ENCODE assay signal across 20 cellular contexts in the genomic region with DNA sequence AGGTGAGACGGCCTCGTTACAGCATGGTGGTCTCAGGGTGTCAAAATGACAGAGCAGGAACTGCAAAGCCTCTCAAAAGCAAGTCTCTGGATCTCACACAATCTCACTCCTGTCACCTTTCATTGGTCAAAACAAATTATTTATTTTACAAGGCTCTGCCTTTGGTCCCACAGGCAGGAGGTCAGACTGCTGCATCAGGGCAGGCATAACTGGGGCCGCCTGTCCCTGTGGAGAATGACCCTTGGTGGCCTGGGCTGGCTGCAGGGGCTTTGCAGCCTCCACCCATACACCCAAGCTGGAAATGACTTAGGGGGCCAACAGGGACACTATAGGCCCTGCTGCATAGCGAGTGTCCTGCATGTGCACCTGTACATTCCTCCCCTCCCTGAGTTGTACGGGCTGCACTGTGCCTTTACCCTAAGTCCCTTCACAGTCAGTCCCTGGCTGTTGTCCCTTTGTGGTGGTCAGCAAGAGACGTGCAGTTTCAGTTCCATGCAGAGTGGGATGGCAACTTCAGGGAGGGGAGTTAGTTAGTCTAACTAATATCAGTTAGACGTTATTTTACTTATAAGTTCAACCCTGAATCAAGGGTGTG. TPM values are rescaled to one million over a fixed set of nuclear protein-coding genes. Genes with fewer than 3 reads are reported as not detected.
DNase-seq lines count a peak whose midpoint lies in the region; ATAC-seq, FAIRE-seq and TF ChIP-seq lines count a peak whose summit lies in the region.
"Had no signal": no experiment of that assay in that cellular context is flagged by ENCODE, and none has a peak within 500 bp of the region (broad histone marks: within the 10 kb centered on the region; RNA-seq: fewer than 3 reads in every experiment).

No MANE protein-coding gene starts in this region.

- CTCF ChIA-PET in A549 (lab: Yijun Ruan, JAX): interaction anchor here (1.1 kb wide), 1 partner anchor 243 kb away, joined by 5 read pairs; no protein-coding TSS in a partner anchor
- CTCF ChIA-PET in H1 (lab: Charles Lee; ENCODE audit: partially characterized antibody): no interaction called here

- H3K27me3 ChIP-seq in H1 (replicated peaks in 1 of 4; ENCODE audit: control insufficient read depth in 3 of 4, extremely low read depth in 1 of 4, insufficient read depth in 3 of 4, low read length in 3 of 4): no peaks in the 10 kb centered on the region
- H3K27me3 ChIP-seq in neuronal stem cell (ENCODE audit: control insufficient read depth in 3 of 3, insufficient read depth in 3 of 3, low read depth in 1 of 3, low read length in 3 of 3): peaks cover 0 to 2% (median 0%) of the 10 kb centered on the region in 3 experiments
- H3K27me3 ChIP-seq: BE2C; BLaER1 treated with 17β-estradiol and CSF1 and Interleukin-3, amounts not matched to agents 10 nM and 100 nM had no signal

- H4K5ac ChIP-seq in H1 (ENCODE audit: insufficient read length, low read depth, low read length): no peak overlapping the region

- H3K4me1 ChIP-seq in A549 (no peaks in the 10 kb centered on the region), H1 (replicated peaks in 1 of 4; ENCODE audit: control insufficient read depth in 3 of 4, insufficient read depth in 4 of 4, low read length in 3 of 4) (peaks cover 0 to 5% (median 3%) of the 10 kb centered on the region in 4 experiments; a peak in 5 of 7 replicates), neuronal stem cell (ENCODE audit: control insufficient read depth in 2 of 2, insufficient read depth in 1 of 2, low read depth in 1 of 2, low read length in 2 of 2) (no peaks in the 10 kb centered on the region)
- H3K4me1 ChIP-seq: BE2C; BLaER1 treated with 17β-estradiol and CSF1 and Interleukin-3, amounts not matched to agents 10 nM and 100 nM had no signal

- WGBS in A549 (ENCODE audit: missing lambda C conversion rate): 36% methylated on average over 7 of the region's 7 CpGs
- 85% methylated on average over 7 of the region's 7 CpGs; no CpG with 5 or more reads in 1 of the 2 experiments for WGBS in H1 (ENCODE audit: extremely low coverage in 1 of 2, insufficient coverage in 1 of 2, insufficient read length in 1 of 2, insufficient replicate concordance in 2 of 2, low coverage in 1 of 2, low lambda C conversion rate in 2 of 2, missing lambda C conversion rate in 1 of 2), 2 experiments
- no CpG with 5 or more reads among the region's 7 CpGs for WGBS in neuronal stem cell (ENCODE audit: extremely low coverage in 2 of 2, insufficient read length in 2 of 2, insufficient replicate concordance in 1 of 2), 2 donors

- H2BK12ac ChIP-seq in H1 (ENCODE audit: low read depth, low read length) (no peak overlapping the region; the same call in 1 of the 2 replicates), neuronal stem cell (ENCODE audit: low read length) (peak overlapping the region; percentile 84)

- H3K79me1 ChIP-seq in H1 (ENCODE audit: low read depth, low read length) (no peaks in the 10 kb centered on the region), neuronal stem cell (ENCODE audit: low read depth, low read length) (no peaks in the 10 kb centered on the region)

- H4K91ac ChIP-seq in H1 (replicated peaks; ENCODE audit: insufficient read length, low read length) (no peak overlapping the region), neuronal stem cell (ENCODE audit: low read depth, low read length, poor library complexity) (no peak overlapping the region)

- H3K4ac ChIP-seq in H1 (replicated peaks; ENCODE audit: insufficient read length, low read depth, low read length): no peak overlapping the region
- no peak overlapping the region for H3K4ac ChIP-seq in neuronal stem cell (ENCODE audit: low read length)

- TF ChIP-seq RAD21 in A549 (conservative IDR thresholded peaks at IDR 0.05 in 1 of 2, IDR thresholded peaks at IDR 0.05 in 1 of 2) (no peak), H1 (IDR thresholded peaks at IDR 0.05 in 1 of 2, conservative IDR thresholded peaks at IDR 0.05 in 1 of 2; ENCODE audit: low read depth in 2 of 2, low read length in 2 of 2) (no peak)

- H2BK5ac ChIP-seq in H1 (ENCODE audit: low read depth, low read length): no peak overlapping the region
- H2BK5ac ChIP-seq in neuronal stem cell (ENCODE audit: low read length): no peak overlapping the region

- H2BK120ac ChIP-seq in H1 (replicated peaks; ENCODE audit: low read depth, low read length) (no peak overlapping the region), neuronal stem cell (ENCODE audit: low read depth, low read length) (no peak overlapping the region)

- H3K23me2 ChIP-seq in H1 (ENCODE audit: low read depth, low read length): no peaks in the 10 kb centered on the region

- H3K4me2 ChIP-seq in A549 (no peak overlapping the region), H1 (ENCODE audit: insufficient read depth in 1 of 2, low read depth in 2 of 2, low read length in 2 of 2) (no peak overlapping the region), neuronal stem cell (ENCODE audit: insufficient read depth, low read length, poor library complexity, severe bottlenecking) (no peak overlapping the region)
- H3K4me2 ChIP-seq: BLaER1 treated with 17β-estradiol and CSF1 and Interleukin-3, amounts not matched to agents 10 nM and 100 nM had no signal

- peaks cover 3% of the 10 kb centered on the region; the same call in 2 of the 3 replicates for H3K9me3 ChIP-seq in A549
- H3K9me3 ChIP-seq in H1 (ENCODE audit: insufficient read depth in 2 of 2, low read depth in 1 of 2, low read length in 1 of 2): peaks cover 3 to 9% of the 10 kb centered on the region in 2 experiments
- H3K9me3 ChIP-seq in neuronal stem cell (replicated peaks in 1 of 2; ENCODE audit: control insufficient read depth in 2 of 2, insufficient read depth in 1 of 2, low read depth in 1 of 2, low read length in 2 of 2): peaks cover 2 to 4% of the 10 kb centered on the region in 2 donors
- H3K9me3 ChIP-seq: BE2C had no signal

- no peak for TF ChIP-seq POLR2A in A549 (IDR thresholded peaks at IDR 0.05; ENCODE audit: low read length)
- no peak for TF ChIP-seq POLR2A in H1 (IDR thresholded peaks at IDR 0.05; ENCODE audit: control extremely low read depth in 1 of 2, low read depth in 2 of 2, low read length in 2 of 2)

- no peak overlapping the region for H3K27ac ChIP-seq in A549
- H3K27ac ChIP-seq in H1 (ENCODE audit: low read depth, low read length): no peak overlapping the region
- H3K27ac ChIP-seq in neuronal stem cell (replicated peaks; ENCODE audit: low read length): no peak overlapping the region
- H3K27ac ChIP-seq: 22Rv1; BLaER1 treated with 17β-estradiol and CSF1 and Interleukin-3, amounts not matched to agents 10 nM and 100 nM had no signal

- peaks cover 0 to 3% (median 1%) of the 10 kb centered on the region in 4 experiments; a peak in 3 of 8 replicates for H3K36me3 ChIP-seq in H1 (ENCODE audit: control insufficient read depth in 2 of 4, insufficient read depth in 4 of 4, low read length in 3 of 4)
- H3K36me3 ChIP-seq in neuronal stem cell (replicated peaks in 1 of 2; ENCODE audit: control insufficient read depth in 2 of 2, insufficient read depth in 2 of 2, low read length in 2 of 2): peaks cover 2 to 3% of the 10 kb centered on the region in 2 donors
- H3K36me3 ChIP-seq: BE2C had no signal

- no peaks in the 10 kb centered on the region for H3K79me2 ChIP-seq in H1 (ENCODE audit: control insufficient read depth in 1 of 2, insufficient read depth in 2 of 2, low read length in 2 of 2)

- peak; percentile 60 to 63; a peak in 5 of 6 replicates for ATAC-seq in A549
- ATAC-seq in GM19351 (IDR thresholded peaks at IDR 0.05; ENCODE audit: unreplicated experiment): no peak

- H2BK15ac ChIP-seq in H1 (ENCODE audit: low read length): no peak overlapping the region
- no peak overlapping the region for H2BK15ac ChIP-seq in neuronal stem cell (ENCODE audit: low read length)

- no peak overlapping the region for H2AFZ ChIP-seq in H1 (ENCODE audit: low read length)
- no peak overlapping the region for H2AFZ ChIP-seq in neuronal stem cell (ENCODE audit: low read length)

- TF ChIP-seq EP300 in A549 (IDR thresholded peaks at IDR 0.05): no peak
- TF ChIP-seq EP300 in H1 (IDR thresholded peaks at IDR 0.05; ENCODE audit: borderline replicate concordance in 1 of 2, low read depth in 2 of 2, low read length in 2 of 2): no peak

- POLR2A ChIA-PET in A549 (lab: Yijun Ruan, JAX) (no interaction called here), H1 (lab: Charles Lee; ENCODE audit: partially characterized antibody) (no interaction called here)

- H3K4me3 ChIP-seq in A549 (no peak overlapping the region), H1 (ENCODE audit: extremely low read depth in 1 of 4, insufficient read depth in 2 of 4, low read depth in 3 of 4, low read length in 4 of 4) (no peak overlapping the region), neuronal stem cell (ENCODE audit: low read length in 2 of 2) (no peak overlapping the region)
- H3K4me3 ChIP-seq: BLaER1 treated with 17β-estradiol and CSF1 and Interleukin-3, amounts not matched to agents 10 nM and 100 nM had no signal

- no peak overlapping the region for H3K56ac ChIP-seq in H1 (replicated peaks; ENCODE audit: insufficient read length, low read depth, low read length)

- H3K9ac ChIP-seq in H1 (replicated peaks in 1 of 4; ENCODE audit: extremely low read depth in 1 of 4, low read depth in 3 of 4, low read length in 3 of 4) (no peak overlapping the region), neuronal stem cell (ENCODE audit: low read depth, low read length, poor library complexity) (peak overlapping the region; percentile 44)
- H3K9ac ChIP-seq: BLaER1 treated with 17β-estradiol and CSF1 and Interleukin-3, amounts not matched to agents 10 nM and 100 nM had no signal

- H3K14ac ChIP-seq in H1 (ENCODE audit: insufficient read length) (no peak overlapping the region), neuronal stem cell (ENCODE audit: low read length) (peak overlapping the region; percentile 75)

- H3K18ac ChIP-seq in H1 (ENCODE audit: extremely low read depth, low read length): no peak overlapping the region
- H3K18ac ChIP-seq in neuronal stem cell (ENCODE audit: low read length): peak overlapping the region; percentile 48

- H3K23ac ChIP-seq in H1 (ENCODE audit: insufficient read length) (no peak overlapping the region), neuronal stem cell (ENCODE audit: low read depth, low read length, poor library complexity) (peak overlapping the region; percentile 65)

- no peak overlapping the region for H4K8ac ChIP-seq in H1 (ENCODE audit: extremely low read depth, insufficient read depth, low read length)
- peak overlapping the region; percentile 48 for H4K8ac ChIP-seq in neuronal stem cell (ENCODE audit: low read depth, low read length)

- TF ChIP-seq CTCF in A549 (IDR thresholded peaks at IDR 0.05) (no peak), H1 (IDR thresholded peaks at IDR 0.05; ENCODE audit: control extremely low read depth in 1 of 3, insufficient read depth in 1 of 3, low read depth in 1 of 3, low read length in 3 of 3) (no peak), GM20000 (IDR thresholded peaks at IDR 0.05; ENCODE audit: extremely low read depth, missing control alignments) (no peak)

- FAIRE-seq in A549 (lab: Jason Lieb, UNC): no peak
- FAIRE-seq in H1 (lab: Jason Lieb, UNC): no peak
- FAIRE-seq: D721Med, GM19239 had no signal

- no peaks in the 10 kb centered on the region for H4K20me1 ChIP-seq in H1 (replicated peaks in 1 of 2; ENCODE audit: control insufficient read depth in 1 of 2, insufficient read depth in 2 of 2, low read length in 2 of 2)
- H4K20me1 ChIP-seq: BLaER1 treated with 17β-estradiol and CSF1 and Interleukin-3, amounts not matched to agents 10 nM and 100 nM had no signal

- H2BK20ac ChIP-seq in H1 (ENCODE audit: low read length): peak overlapping the region; percentile 75; the same call in 1 of the 2 replicates

- DNase-seq in A549 (ENCODE audit: low read depth in 1 of 2, low spot score in 1 of 2) (no peak), H1 (ENCODE audit: low read depth in 1 of 2, low spot score in 2 of 2) (no peak), neuronal stem cell (ENCODE audit: low spot score) (no peak), GM20000 (ENCODE audit: low spot score) (no peak), EL (no peak)
- DNase-seq: ACHN; AML-193; BE2C; CD4-positive, alpha-beta T cell; CD8-positive, alpha-beta memory T cell; DMS 273 treated with DMSO at 0.1 percent for 48 hours; DMS79; GOT3; H7; HCEC 1CT had no signal

- H2AK5ac ChIP-seq in H1 (ENCODE audit: low read depth, low read length) (no peak overlapping the region), neuronal stem cell (ENCODE audit: low read depth, low read length) (no peak overlapping the region)

RNA-seq across cellular contexts. Expression of gene PEX5, which starts 28.1 kb away (rescaled TPM):
- polyA plus RNA-seq in A549 (2011; rRNA removed) (21.5 and 27.3 TPM in 2 replicates), A549 (2017; fragmentation: RNase III; extraction: RNeasy Plus Mini Kit Qiagen cat#74134 plus additional on column Dnase treatment) (27.1 to 33.1 TPM (median 31.5 TPM) in 3 replicates), H1 (2011; rRNA removed) (16.8 and 24.9 TPM in 2 replicates)
- 25.0 and 27.9 TPM in 2 replicates for polyA plus RNA-seq in A549 (2012; cell fraction: cytosol; rRNA removed)
- polyA plus RNA-seq in A549 (2012; cell fraction: nucleus; rRNA removed): 30.6 and 40.0 TPM in 2 replicates
- polyA minus RNA-seq in A549 (2011; rRNA and poly(A)+ RNA removed): 25.6 and 27.6 TPM in 2 replicates
- total RNA-seq in H1 (2021; fragmentation: NEBNext Ultra II Directional; extraction: Animal tissue kit (Norgen Biotek cat#: 25700)): 50.4 and 50.5 TPM in 2 replicates
- polyA plus RNA-seq in H1 (2011; cell fraction: cytosol; rRNA removed): 24.7 TPM
- 41.7 TPM for polyA plus RNA-seq in H1 (2011; cell fraction: nucleus; rRNA removed)
- polyA plus RNA-seq in H1 (2012, experiment 1 of 2): 34.6 to 42.4 TPM (median 38.0 TPM) in 4 replicates
- 22.4 TPM for polyA plus RNA-seq in H1 (2012, experiment 2 of 2)
- 15.1 TPM for polyA plus RNA-seq in H1 (2013, experiment 1 of 2)
- 14.9 TPM for polyA plus RNA-seq in H1 (2013, experiment 2 of 2)
- polyA minus RNA-seq in H1 (2011; rRNA and poly(A)+ RNA removed): 27.4 and 30.5 TPM in 2 replicates
- polyA minus RNA-seq in H1 (2011; cell fraction: cytosol; rRNA and poly(A)+ RNA removed): 21.2 TPM
- 28.1 TPM for polyA minus RNA-seq in H1 (2011; cell fraction: nucleus; rRNA and poly(A)+ RNA removed)
- polyA plus RNA-seq in neuronal stem cell (2013, experiment 1 of 2): 21.3 TPM
- 22.3 TPM for polyA plus RNA-seq in neuronal stem cell (2013, experiment 2 of 2)
